ENCODE assay signal across 12 cellular contexts in the genomic region with DNA sequence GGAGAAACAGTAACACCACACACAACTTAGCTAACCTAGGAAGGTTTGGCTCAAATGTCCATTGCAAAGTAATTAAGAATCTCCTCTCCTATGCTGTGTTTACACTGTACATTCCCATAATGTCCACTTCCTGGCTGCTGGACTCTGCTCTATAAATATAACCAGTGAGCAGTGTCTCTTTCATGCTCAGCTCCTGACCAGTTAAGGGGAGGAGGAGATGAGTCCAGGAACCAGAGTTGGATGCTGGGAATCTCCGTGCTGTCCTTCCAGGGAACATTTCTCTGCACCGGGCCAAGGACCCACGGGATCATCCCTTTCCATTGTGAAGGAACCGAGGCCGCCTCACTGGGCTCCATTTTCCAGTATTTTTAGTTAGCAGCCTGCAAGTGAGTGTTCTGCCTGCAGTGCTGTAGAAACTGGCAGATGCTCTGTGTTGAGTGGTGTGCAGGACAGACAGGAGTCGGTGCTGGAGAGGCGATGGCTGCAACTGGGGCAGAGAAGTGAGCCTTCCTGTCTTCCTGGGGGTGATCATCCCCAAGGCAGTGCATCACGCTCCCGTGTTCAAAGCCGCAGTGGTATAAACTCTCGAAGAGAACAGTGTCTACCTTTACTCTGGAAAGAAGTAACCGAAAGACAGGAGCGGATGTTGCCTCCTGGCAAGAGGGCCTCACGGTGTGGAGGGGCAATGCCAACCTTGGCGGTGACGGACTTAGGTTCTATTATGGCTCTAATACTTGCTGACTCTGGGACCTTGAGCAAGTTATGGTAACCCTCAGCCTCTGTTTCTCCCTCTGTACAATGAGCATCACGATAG.
DNase-seq lines count a peak whose midpoint lies in the region; TF ChIP-seq lines count a peak whose summit lies in the region.
"Had no signal": no experiment of that assay in that cellular context is flagged by ENCODE, and none has a peak within 500 bp of the region (broad histone marks: within the 10 kb centered on the region; RNA-seq: fewer than 3 reads in every experiment).

No MANE protein-coding gene starts in this region.

- no peaks in the 10 kb centered on the region for H3K36me3 Mint-ChIP-seq in activated T-helper 1 cell treated with anti-CD3 and anti-CD28 coated beads, Interleukin-12 subunit alpha, Interleukin-12 subunit beta, Interleukin-2, Interleukin-4 antibody, amounts not matched to agents 30 ng/mL and 10 ng/mL and 1 ng/mL, durations not matched to agents 14 hours and 24 hours and 36 hours (ENCODE audit: low read depth)
- H3K36me3 Mint-ChIP-seq: CD4-positive, alpha-beta memory T cell had no signal

- no peak overlapping the region for H3K4me3 Mint-ChIP-seq in activated T-helper 1 cell treated with anti-CD3 and anti-CD28 coated beads, Interleukin-12 subunit alpha, Interleukin-12 subunit beta, Interleukin-2, Interleukin-4 antibody, amounts not matched to agents 30 ng/mL and 10 ng/mL and 1 ng/mL, durations not matched to agents 14 hours and 24 hours and 36 hours
- H3K4me3 Mint-ChIP-seq: CD4-positive, alpha-beta memory T cell had no signal

- H3K4me3 ChIP-seq in esophagus muscularis mucosa (peak overlapping the region in 2 of 4 donors; percentile 1), muscle layer of colon (ENCODE audit: low read depth in 1 of 2, low read length in 2 of 2) (peak overlapping the region in 1 of 2 donors; percentile 16)

- no peaks in the 10 kb centered on the region for H3K4me1 Mint-ChIP-seq in activated T-helper 1 cell treated with anti-CD3 and anti-CD28 coated beads, Interleukin-12 subunit alpha, Interleukin-12 subunit beta, Interleukin-2, Interleukin-4 antibody, amounts not matched to agents 30 ng/mL and 10 ng/mL and 1 ng/mL, durations not matched to agents 14 hours and 24 hours and 36 hours (ENCODE audit: low read depth)
- H3K4me1 Mint-ChIP-seq: CD4-positive, alpha-beta memory T cell had no signal

- TF ChIP-seq CTCF in esophagus muscularis mucosa (IDR thresholded peaks at IDR 0.05) = peak in 1 of 3 experiments; percentile 11

- TF ChIP-seq EP300 in esophagus muscularis mucosa (IDR thresholded peaks at IDR 0.05) = peak; percentile 96

- intact Hi-C loops in esophagus muscularis mucosa (cut with DNase I) = no loop called here
- intact Hi-C loops in activated T-helper 1 cell treated with anti-CD3 and anti-CD28 coated beads, Interleukin-12 subunit alpha, Interleukin-12 subunit beta, Interleukin-2, Interleukin-4 antibody, amounts not matched to agents 30 ng/mL and 10 ng/mL and 1 ng/mL, durations not matched to agents 14 hours and 24 hours and 36 hours (cut with micrococcal nuclease) = no loop called here

- H3K9ac ChIP-seq in muscle layer of colon (ENCODE audit: low read length) = peak overlapping the region; percentile 11
- H3K9ac ChIP-seq: KMS-11 had no signal

- H3K36me3 ChIP-seq in esophagus muscularis mucosa (no peaks in the 10 kb centered on the region), muscle layer of colon (ENCODE audit: insufficient read depth, low read length) (no peaks in the 10 kb centered on the region)

- H3K4me1 ChIP-seq in esophagus muscularis mucosa (peaks cover 83 to 100% (median 99%) of the 10 kb centered on the region in 4 donors), muscle layer of colon (ENCODE audit: insufficient read depth, low read length) (peaks cover 86% of the 10 kb centered on the region)

- whole genome bisulfite sequencing in esophagus muscularis mucosa = 63% methylated on average over 9 of the region's 17 CpGs

- no peaks in the 10 kb centered on the region for H3K9me3 Mint-ChIP-seq in activated T-helper 1 cell treated with anti-CD3 and anti-CD28 coated beads, Interleukin-12 subunit alpha, Interleukin-12 subunit beta, Interleukin-2, Interleukin-4 antibody, amounts not matched to agents 30 ng/mL and 10 ng/mL and 1 ng/mL, durations not matched to agents 14 hours and 24 hours and 36 hours
- H3K9me3 Mint-ChIP-seq: CD4-positive, alpha-beta memory T cell had no signal

- H3K9me3 ChIP-seq in esophagus muscularis mucosa (no peaks in the 10 kb centered on the region), muscle layer of colon (ENCODE audit: low read length) (no peaks in the 10 kb centered on the region)

- H3K27ac ChIP-seq in esophagus muscularis mucosa (replicated peaks in 1 of 4) (peak overlapping the region; percentile 79 to 86 (median 84)), muscle layer of colon (ENCODE audit: low read depth, low read length) (peak overlapping the region; percentile 25)
- H3K27ac ChIP-seq: epithelial cell of prostate, KMS-11 had no signal

- H3K27ac Mint-ChIP-seq in activated T-helper 1 cell treated with anti-CD3 and anti-CD28 coated beads, Interleukin-12 subunit alpha, Interleukin-12 subunit beta, Interleukin-2, Interleukin-4 antibody, amounts not matched to agents 30 ng/mL and 10 ng/mL and 1 ng/mL, durations not matched to agents 14 hours and 24 hours and 36 hours = no peak overlapping the region

- DNase-seq in EH (ENCODE audit: low read depth) (peak; percentile 94), NCI-H345 treated with DMSO at 0.1 percent for 48 hours (lab: John Stamatoyannopoulos, UW; ENCODE audit: unreplicated experiment) (peak; percentile 65), esophagus muscularis mucosa (ENCODE audit: extremely low spot score) (no peak), NCI-H2029 treated with DMSO at 0.1 percent for 48 hours (lab: John Stamatoyannopoulos, UW) (no peak), NCI-H2227 treated with DMSO at 0.1 percent for 48 hours (lab: John Stamatoyannopoulos, UW) (no peak), NCI-H524 treated with DMSO at 0.1 percent for 48 hours (lab: John Stamatoyannopoulos, UW) (no peak)
- DNase-seq in activated T-helper 1 cell treated with anti-CD3 and anti-CD28 coated beads, Interleukin-12 subunit alpha, Interleukin-12 subunit beta, Interleukin-2, Interleukin-4 antibody, amounts not matched to agents 30 ng/mL and 10 ng/mL and 1 ng/mL, durations not matched to agents 14 hours and 24 hours and 36 hours (ENCODE audit: low spot score) = no peak
- DNase-seq: CD4-positive, alpha-beta memory T cell; NCI-H446 treated with DMSO at 0.1 percent for 48 hours had no signal

- H3K27me3 Mint-ChIP-seq in activated T-helper 1 cell treated with anti-CD3 and anti-CD28 coated beads, Interleukin-12 subunit alpha, Interleukin-12 subunit beta, Interleukin-2, Interleukin-4 antibody, amounts not matched to agents 30 ng/mL and 10 ng/mL and 1 ng/mL, durations not matched to agents 14 hours and 24 hours and 36 hours (ENCODE audit: insufficient read depth) = peaks cover 1% of the 10 kb centered on the region

- TF ChIP-seq POLR2A in esophagus muscularis mucosa (IDR thresholded peaks at IDR 0.05; ENCODE audit: low read depth) = no peak

- no peaks in the 10 kb centered on the region for H3K27me3 ChIP-seq in esophagus muscularis mucosa
- H3K27me3 ChIP-seq in muscle layer of colon (ENCODE audit: control insufficient read depth in 1 of 2, insufficient read depth in 2 of 2, low read length in 2 of 2) = no peaks in the 10 kb centered on the region

Comparison
In these comparisons a context has a peak if more than half of its experiments do, and no peak if none do; other contexts are left out.
1. DNase-seq: peak in EH (single experiment) and NCI-H345 treated with DMSO at 0.1 percent for 48 hours (single experiment); none in esophagus muscularis mucosa (single experiment), NCI-H2029 treated with DMSO at 0.1 percent for 48 hours (single experiment), activated T-helper 1 cell treated with anti-CD3 and anti-CD28 coated beads, Interleukin-12 subunit alpha, Interleukin-12 subunit beta, Interleukin-2, Interleukin-4 antibody, amounts not matched to agents 30 ng/mL and 10 ng/mL and 1 ng/mL, durations not matched to agents 14 hours and 24 hours and 36 hours (single experiment), NCI-H2227 treated with DMSO at 0.1 percent for 48 hours (single experiment) and NCI-H524 treated with DMSO at 0.1 percent for 48 hours (single experiment).